In the genomic region with DNA sequence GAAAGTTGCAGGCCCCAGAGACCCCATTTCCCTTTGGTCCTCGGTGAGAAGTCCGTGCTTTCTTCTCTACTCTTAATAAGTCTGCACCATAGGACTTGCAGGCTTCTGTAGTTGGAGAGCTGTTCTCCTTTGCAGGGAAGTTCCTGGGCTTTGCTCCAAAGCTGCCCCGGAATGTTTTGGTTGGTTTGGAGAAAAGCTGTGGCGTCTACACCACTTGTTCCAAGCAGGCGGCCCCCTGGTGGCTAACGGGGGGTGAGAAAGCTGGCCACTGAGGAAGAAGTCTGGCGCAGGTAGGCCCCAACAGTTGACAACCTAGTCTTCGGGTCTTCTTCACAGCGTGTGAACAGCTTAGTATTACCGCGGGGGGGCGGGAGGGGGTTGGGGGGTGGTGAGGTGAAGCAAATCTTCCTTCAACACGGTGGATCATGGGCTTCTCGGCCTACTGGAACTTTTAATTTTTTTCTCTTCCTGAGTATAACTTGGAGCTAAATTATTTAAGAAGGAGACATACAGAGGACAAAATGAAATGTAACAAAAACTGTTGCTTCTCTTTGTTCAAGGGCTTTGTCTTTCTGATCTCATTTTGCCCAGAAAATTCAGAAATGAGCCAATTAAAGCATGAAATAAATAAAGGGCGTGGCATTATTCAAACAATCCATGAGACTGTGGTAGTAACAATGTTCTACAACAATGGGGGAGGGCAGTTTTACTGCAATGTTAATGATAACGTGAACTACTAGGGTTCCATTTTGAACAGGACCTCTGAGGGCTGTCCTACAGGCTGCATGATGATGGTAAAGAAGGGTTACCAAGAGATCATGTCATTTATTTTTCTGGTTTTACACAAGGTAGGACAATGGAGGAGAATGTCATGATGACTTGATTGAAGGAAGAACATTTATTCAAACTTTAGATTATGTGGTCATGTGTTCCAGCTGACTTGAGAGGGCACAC, we compare ENCODE assay signal across 8 cellular contexts. TPM values are rescaled to one million over a fixed set of nuclear protein-coding genes. Genes with fewer than 3 reads are reported as not detected.
DNase-seq lines count a peak whose midpoint lies in the region; ATAC-seq and TF ChIP-seq lines count a peak whose summit lies in the region.

No MANE protein-coding gene starts in this region.

- CTCF ChIA-PET in activated CD8-positive, alpha-beta memory T cell treated with anti-CD3 and anti-CD28 coated beads, Interleukin-2, amount 10 ng/mL, durations not matched to agents 7 days and 5 days (lab: Charles Lee) = no interaction called here

- no peaks in the 10 kb centered on the region for H3K9me3 Mint-ChIP-seq in naive B cell
- no peaks in the 10 kb centered on the region for H3K9me3 Mint-ChIP-seq in activated CD8-positive, alpha-beta memory T cell treated with anti-CD3 and anti-CD28 coated beads, Interleukin-2, amount 10 ng/mL, durations not matched to agents 7 days and 5 days (ENCODE audit: low read depth)

- H3K36me3 Mint-ChIP-seq in naive B cell = peaks cover 0 to 7% of the 10 kb centered on the region in 2 donors
- H3K36me3 Mint-ChIP-seq in activated CD8-positive, alpha-beta memory T cell treated with anti-CD3 and anti-CD28 coated beads, Interleukin-2, amount 10 ng/mL, durations not matched to agents 7 days and 5 days = peaks cover 1% of the 10 kb centered on the region

- H3K4me1 Mint-ChIP-seq in naive B cell = peaks cover 15 to 23% (median 16%) of the 10 kb centered on the region in 3 donors
- no peaks in the 10 kb centered on the region for H3K4me1 Mint-ChIP-seq in activated CD8-positive, alpha-beta memory T cell treated with anti-CD3 and anti-CD28 coated beads, Interleukin-2, amount 10 ng/mL, durations not matched to agents 7 days and 5 days

- DNase-seq in EH (ENCODE audit: low read depth) = peak; percentile 81
- peak; percentile 31 for DNase-seq in NCI-H69 (lab: John Stamatoyannopoulos, UW)
- DNase-seq in erythroblast (lab: John Stamatoyannopoulos, UW) = peak; percentile 13 to 33
- peak; percentile 53 for DNase-seq in naive B cell
- DNase-seq in AML-193 (lab: John Stamatoyannopoulos, UW) = no peak
- DNase-seq in activated CD8-positive, alpha-beta memory T cell treated with anti-CD3 and anti-CD28 coated beads, Interleukin-2, amount 10 ng/mL, durations not matched to agents 7 days and 5 days = no peak
- no peak for DNase-seq in NCI-H146 treated with DMSO at 0.1 percent for 48 hours (lab: John Stamatoyannopoulos, UW; ENCODE audit: unreplicated experiment)

- TF ChIP-seq POLR2A in erythroblast (IDR thresholded peaks at IDR 0.05; ENCODE audit: low read length) = no peak

- H3K4me3 Mint-ChIP-seq in naive B cell = peak overlapping the region; percentile 59 to 98 (median 96)
- no peak overlapping the region for H3K4me3 Mint-ChIP-seq in activated CD8-positive, alpha-beta memory T cell treated with anti-CD3 and anti-CD28 coated beads, Interleukin-2, amount 10 ng/mL, durations not matched to agents 7 days and 5 days

- H3K27me3 Mint-ChIP-seq in naive B cell = peaks cover 0 to 6% (median 0%) of the 10 kb centered on the region in 3 donors
- H3K27me3 Mint-ChIP-seq in activated CD8-positive, alpha-beta memory T cell treated with anti-CD3 and anti-CD28 coated beads, Interleukin-2, amount 10 ng/mL, durations not matched to agents 7 days and 5 days = peaks cover 60% of the 10 kb centered on the region

- H3K27ac Mint-ChIP-seq in naive B cell = peak overlapping the region in 2 of 6 donors; percentile 60 to 70
- H3K27ac Mint-ChIP-seq in activated CD8-positive, alpha-beta memory T cell treated with anti-CD3 and anti-CD28 coated beads, Interleukin-2, amount 10 ng/mL, durations not matched to agents 7 days and 5 days = no peak overlapping the region

- ATAC-seq in naive B cell (ENCODE audit: low read depth in 2 of 2) = no peak
- ATAC-seq in activated CD8-positive, alpha-beta memory T cell treated with anti-CD3 and anti-CD28 coated beads, Interleukin-2, amount 10 ng/mL, durations not matched to agents 7 days and 5 days = no peak
- no peak for ATAC-seq in HG02973 (IDR thresholded peaks at IDR 0.05; ENCODE audit: unreplicated experiment)

RNA-seq across cellular contexts. Expression of a gene that starts 2.2 kb away (rescaled TPM):
- polyA plus RNA-seq in naive B cell (ENCODE audit: low read depth in 6 of 6) = 1 to 10 TPM in 5 of 6 donors, under 1 TPM in 1; 0.38 to 5.1 (median 1.8) TPM
- not detected for total RNA-seq in activated CD8-positive, alpha-beta memory T cell treated with anti-CD3 and anti-CD28 coated beads, Interleukin-2, amount 10 ng/mL, durations not matched to agents 7 days and 5 days

Comparison
In these comparisons a context has a peak if more than half of its experiments do, and no peak if none do; other contexts are left out.
1. DNase-seq: peak in EH (single experiment), NCI-H69 (single experiment), erythroblast (2 of 2) and naive B cell (single experiment); none in AML-193 (0 of 2), activated CD8-positive, alpha-beta memory T cell treated with anti-CD3 and anti-CD28 coated beads, Interleukin-2, amount 10 ng/mL, durations not matched to agents 7 days and 5 days (single experiment) and NCI-H146 treated with DMSO at 0.1 percent for 48 hours (single experiment).